In the genomic region with DNA sequence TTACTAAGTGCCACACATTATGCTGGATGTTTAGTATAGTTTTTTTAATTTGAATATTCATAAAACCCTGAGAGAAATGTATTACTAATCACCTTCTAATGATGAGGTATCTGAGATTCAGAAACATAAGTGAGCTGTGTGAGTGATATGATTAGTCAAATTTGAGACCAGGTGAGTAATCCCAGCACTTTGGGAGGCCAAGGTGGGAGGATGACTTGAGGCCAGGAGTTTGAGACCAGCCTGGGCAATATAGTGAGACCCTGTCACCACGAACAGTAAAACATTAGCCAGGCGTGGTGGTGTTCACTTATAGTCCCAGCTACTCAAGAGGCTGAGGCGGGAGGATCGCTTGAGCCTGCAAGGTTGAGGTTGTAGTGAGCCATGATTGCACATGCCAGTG, we compare ENCODE assay signal across 18 cellular contexts.
A peak's percentile ranks its signal among the peaks of the same experiment; 100 is the strongest.
DNase-seq lines count a peak whose midpoint lies in the region; ATAC-seq lines count a peak whose summit lies in the region.
"Had no signal": no experiment of that assay in that cellular context is flagged by ENCODE, and none has a peak within 500 bp of the region (broad histone marks: within the 10 kb centered on the region; RNA-seq: fewer than 3 reads in every experiment).

No MANE protein-coding gene starts in this region.

- no peaks in the 10 kb centered on the region for H3K27me3 ChIP-seq in right cardiac atrium (ENCODE audit: control insufficient read depth, insufficient read depth)

- H3K9me3 Mint-ChIP-seq in activated CD4-positive, alpha-beta T cell treated with anti-CD3 and anti-CD28 coated beads for 36 hours (ENCODE audit: low read depth): no peaks in the 10 kb centered on the region
- no peaks in the 10 kb centered on the region for H3K9me3 Mint-ChIP-seq in activated naive CD4-positive, alpha-beta T cell treated with anti-CD3 and anti-CD28 coated beads, Interleukin-2, amount 50 U/mL, for 72 hours
- H3K9me3 Mint-ChIP-seq in stimulated activated memory B cell treated with anti-CD40 and anti-IgM and Interleukin-4, amounts not matched to agents 10 μg/mL and 1 μg/mL and 100 μg/mL, for 72 hours: no peaks in the 10 kb centered on the region

- peak; percentile 32 for ATAC-seq in activated CD4-positive, alpha-beta T cell treated with anti-CD3 and anti-CD28 coated beads for 36 hours
- peak; percentile 26 to 34 for ATAC-seq in activated naive CD4-positive, alpha-beta T cell treated with anti-CD3 and anti-CD28 coated beads, Interleukin-2, amount 50 U/mL, for 72 hours
- no peak for ATAC-seq in stimulated activated memory B cell treated with anti-CD40 and anti-IgM and Interleukin-4, amounts not matched to agents 10 μg/mL and 1 μg/mL and 100 μg/mL, for 72 hours
- no peak for ATAC-seq in right cardiac atrium

- no peak overlapping the region for H3K27ac Mint-ChIP-seq in activated CD4-positive, alpha-beta T cell treated with anti-CD3 and anti-CD28 coated beads for 36 hours
- no peak overlapping the region for H3K27ac Mint-ChIP-seq in activated naive CD4-positive, alpha-beta T cell treated with anti-CD3 and anti-CD28 coated beads, Interleukin-2, amount 50 U/mL, for 72 hours
- H3K27ac Mint-ChIP-seq in stimulated activated memory B cell treated with anti-CD40 and anti-IgM and Interleukin-4, amounts not matched to agents 10 μg/mL and 1 μg/mL and 100 μg/mL, for 72 hours: peak overlapping the region; percentile 78

- no peak overlapping the region for H3K4me3 ChIP-seq in right cardiac atrium (ENCODE audit: low read length)
- H3K4me3 ChIP-seq: HAP-1 had no signal

- POLR2A ChIA-PET in activated CD4-positive, alpha-beta T cell treated with anti-CD3 and anti-CD28 coated beads for 36 hours (lab: Charles Lee): no interaction called here

- H3K36me3 Mint-ChIP-seq in activated CD4-positive, alpha-beta T cell treated with anti-CD3 and anti-CD28 coated beads for 36 hours (ENCODE audit: low read depth): peaks cover 3% of the 10 kb centered on the region
- H3K36me3 Mint-ChIP-seq in activated naive CD4-positive, alpha-beta T cell treated with anti-CD3 and anti-CD28 coated beads, Interleukin-2, amount 50 U/mL, for 72 hours: peaks cover 0 to 8% of the 10 kb centered on the region in 2 donors
- H3K36me3 Mint-ChIP-seq in stimulated activated memory B cell treated with anti-CD40 and anti-IgM and Interleukin-4, amounts not matched to agents 10 μg/mL and 1 μg/mL and 100 μg/mL, for 72 hours: peaks cover 28% of the 10 kb centered on the region

- H3K4me1 ChIP-seq in right cardiac atrium (ENCODE audit: control insufficient read depth, insufficient read depth, low read length): no peaks in the 10 kb centered on the region

- CTCF ChIA-PET in activated CD4-positive, alpha-beta T cell treated with anti-CD3 and anti-CD28 coated beads for 36 hours (lab: Charles Lee): no interaction called here

- no peaks in the 10 kb centered on the region for H3K9me3 ChIP-seq in right cardiac atrium (ENCODE audit: control insufficient read depth, low read length)
- H3K9me3 ChIP-seq: HAP-1 had no signal

- intact Hi-C loops in activated CD4-positive, alpha-beta T cell treated with anti-CD3 and anti-CD28 coated beads for 36 hours (cut with DNase I, micrococcal nuclease): no loop called here
- intact Hi-C loops in right cardiac atrium (cut with DNase I): loop anchor here in 1 of 4 donors (10.0 kb wide), 1 partner anchor 527 kb away; no protein-coding TSS in a partner anchor

- no peaks in the 10 kb centered on the region for H3K27me3 Mint-ChIP-seq in activated CD4-positive, alpha-beta T cell treated with anti-CD3 and anti-CD28 coated beads for 36 hours
- no peaks in the 10 kb centered on the region for H3K27me3 Mint-ChIP-seq in stimulated activated memory B cell treated with anti-CD40 and anti-IgM and Interleukin-4, amounts not matched to agents 10 μg/mL and 1 μg/mL and 100 μg/mL, for 72 hours
- H3K27me3 Mint-ChIP-seq: B cell had no signal

- peaks cover 64% of the 10 kb centered on the region for H3K4me1 Mint-ChIP-seq in activated CD4-positive, alpha-beta T cell treated with anti-CD3 and anti-CD28 coated beads for 36 hours
- peaks cover 71% of the 10 kb centered on the region for H3K4me1 Mint-ChIP-seq in stimulated activated memory B cell treated with anti-CD40 and anti-IgM and Interleukin-4, amounts not matched to agents 10 μg/mL and 1 μg/mL and 100 μg/mL, for 72 hours

- no peak overlapping the region for H3K4me3 Mint-ChIP-seq in activated CD4-positive, alpha-beta T cell treated with anti-CD3 and anti-CD28 coated beads for 36 hours
- no peak overlapping the region for H3K4me3 Mint-ChIP-seq in stimulated activated memory B cell treated with anti-CD40 and anti-IgM and Interleukin-4, amounts not matched to agents 10 μg/mL and 1 μg/mL and 100 μg/mL, for 72 hours
- H3K4me3 Mint-ChIP-seq: B cell had no signal

- 96% methylated on average over 4 of the region's 4 CpGs for WGBS in right cardiac atrium

- H3K27ac ChIP-seq in right cardiac atrium (ENCODE audit: low read length): no peak overlapping the region

- DNase-seq in activated CD4-positive, alpha-beta T cell treated with anti-CD3 and anti-CD28 coated beads for 36 hours: no peak
- no peak for DNase-seq in activated CD4-positive, alpha-beta T cell treated with anti-CD3 and anti-CD28 coated beads, Interleukin-2, amount 50 U/mL, for 1 hour
- peak; percentile 13 for DNase-seq in stimulated activated CD4-positive, alpha-beta T cell treated with anti-CD3 and anti-CD28 coated beads, Interleukin-1b, Interleukin-23, amount 100 ng/mL, for 48 hours
- DNase-seq in stimulated activated CD4-positive, alpha-beta T cell treated with anti-CD3 and anti-CD28 coated beads, Interleukin-2, amount 100 ng/mL, for 24 hours: no peak
- DNase-seq in activated naive CD4-positive, alpha-beta T cell treated with anti-CD3 and anti-CD28 coated beads, Interleukin-2, amount 50 U/mL, for 72 hours (ENCODE audit: low spot score in 2 of 2): no peak
- DNase-seq in right cardiac atrium: no peak
- DNase-seq in NCI-H345 treated with DMSO at 0.1 percent for 48 hours (lab: John Stamatoyannopoulos, UW; ENCODE audit: unreplicated experiment): no peak
- DNase-seq: 8988T, COR-L47, DMS 273 treated with DMSO at 0.1 percent for 48 hours, NCI-H1417 treated with DMSO at 0.1 percent for 48 hours, NCI-H2029, NCI-H446, NCI-H69, Right ventricle myocardium superior had no signal

Comparison
In these comparisons a context has a peak if more than half of its experiments do, and no peak if none do; other contexts are left out.
1. ATAC-seq: peak in activated CD4-positive, alpha-beta T cell treated with anti-CD3 and anti-CD28 coated beads for 36 hours (single experiment) and activated naive CD4-positive, alpha-beta T cell treated with anti-CD3 and anti-CD28 coated beads, Interleukin-2, amount 50 U/mL, for 72 hours (2 of 2); none in stimulated activated memory B cell treated with anti-CD40 and anti-IgM and Interleukin-4, amounts not matched to agents 10 μg/mL and 1 μg/mL and 100 μg/mL, for 72 hours (single experiment) and right cardiac atrium (0 of 2).